8 cellular contexts compared by ENCODE assay signal in genomic region chr4:55358668-55359067, GRCh38. TPM values are rescaled to one million over a fixed set of nuclear protein-coding genes. Genes with fewer than 3 reads are reported as not detected.
DNase-seq lines count a peak whose midpoint lies in the region; ATAC-seq, FAIRE-seq and TF ChIP-seq lines count a peak whose summit lies in the region.

No MANE protein-coding gene starts in this region.

- H3K36me3 ChIP-seq in right lobe of liver (no peaks in the 10 kb centered on the region), HepG2 (replicated peaks in 1 of 2; ENCODE audit: control insufficient read depth in 1 of 2, insufficient read depth in 2 of 2, low read length in 2 of 2) (no peaks in the 10 kb centered on the region), left lung (no peaks in the 10 kb centered on the region)

- H3K27ac ChIP-seq in right lobe of liver (no peak overlapping the region), HepG2 (ENCODE audit: extremely low read length, insufficient read depth, low read length) (no peak overlapping the region), left lung (peak overlapping the region; percentile 64 to 73)

- POLR2A ChIA-PET in HepG2 (lab: Yijun Ruan, JAX): no interaction called here
- POLR2A ChIA-PET in activated B cell treated with CpG ODN at 0.5 μM for 24 hours (lab: Charles Lee): interaction anchor here (2.4 kb wide), 1 partner anchor 37 kb away, joined by 7 read pairs; the partner anchor contains the start of gene TMEM165
- POLR2A ChIA-PET in HEK293T (lab: Yijun Ruan, JAX): no interaction called here

- H3K4me3 ChIP-seq in right lobe of liver: no peak overlapping the region
- H3K4me3 ChIP-seq in HepG2 (replicated peaks in 1 of 3; ENCODE audit: insufficient read depth in 1 of 3, low read depth in 2 of 3, low read length in 3 of 3): no peak overlapping the region
- no peak overlapping the region for H3K4me3 ChIP-seq in left lung

- H3K9me3 ChIP-seq in right lobe of liver: no peaks in the 10 kb centered on the region
- no peaks in the 10 kb centered on the region for H3K9me3 ChIP-seq in HepG2 (ENCODE audit: low read length)
- no peaks in the 10 kb centered on the region for H3K9me3 ChIP-seq in left lung

- intact Hi-C loops in right lobe of liver (cut with DNase I): no loop called here
- intact Hi-C loops in HepG2 (cut with micrococcal nuclease; ENCODE audit: unreplicated experiment): loop anchor here (5.0 kb wide), 1 partner anchor 269 kb away; no protein-coding TSS in a partner anchor
- intact Hi-C loops in activated B cell treated with CpG ODN at 0.5 μM for 24 hours (cut with micrococcal nuclease): no loop called here
- intact Hi-C loops in left lung (cut with DNase I): no loop called here

- BruUV-seq in HepG2 (replicated peaks; lab: Mats Ljungman, UMichigan): no TSS peak

- H3K27ac Mint-ChIP-seq in activated B cell treated with CpG ODN at 0.5 μM for 24 hours: no peak overlapping the region

- H3K4me1 ChIP-seq in right lobe of liver (no peaks in the 10 kb centered on the region), HepG2 (ENCODE audit: insufficient read depth, low read length) (peaks cover 10% of the 10 kb centered on the region), left lung (peaks cover 12 to 27% of the 10 kb centered on the region in 2 donors)

- DNase-seq in right lobe of liver (no peak), HepG2 (ENCODE audit: low spot score) (no peak), activated B cell treated with CpG ODN at 0.5 μM for 24 hours (no peak), left lung (no peak), HEK293T (ENCODE audit: extremely low spot score) (no peak)
- DNase-seq in effector CD8-positive, alpha-beta T cell (lab: John Stamatoyannopoulos, UW): no peak
- DNase-seq in stimulated activated naive CD4-positive, alpha-beta T cell treated with Interleukin-2 at 50 U/mL for 16 hours (lab: John Stamatoyannopoulos, UW): no peak

- H3K9ac ChIP-seq in HepG2 (ENCODE audit: insufficient read depth, low read depth, low read length): no peak overlapping the region

- no peak overlapping the region for H3K4me2 ChIP-seq in HepG2 (ENCODE audit: low read depth, low read length)

- no peaks in the 10 kb centered on the region for H3K27me3 Mint-ChIP-seq in activated B cell treated with CpG ODN at 0.5 μM for 24 hours

- WGBS in right lobe of liver (ENCODE audit: insufficient coverage, low coverage, low lambda C conversion rate, missing lambda C conversion rate): 42% methylated on average over 2 of the region's 2 CpGs
- WGBS in HepG2 (ENCODE audit: low lambda C conversion rate): 95% methylated on average over 2 of the region's 2 CpGs

- no peak for TF ChIP-seq EP300 in HepG2 (IDR thresholded peaks at IDR 0.05; ENCODE audit: low read depth in 2 of 2, low read length in 2 of 2)
- no peak for TF ChIP-seq EP300 in HepG2 (CRISPR knock-in tag; IDR thresholded peaks at IDR 0.05; ENCODE audit: borderline replicate concordance)

- H3K79me2 ChIP-seq in HepG2 (ENCODE audit: insufficient read depth, low read length): no peaks in the 10 kb centered on the region

- H3K27me3 ChIP-seq in right lobe of liver (no peaks in the 10 kb centered on the region), HepG2 (ENCODE audit: control insufficient read depth in 1 of 2, insufficient read depth in 2 of 2, low read length in 2 of 2) (no peaks in the 10 kb centered on the region), left lung (no peaks in the 10 kb centered on the region)

- no peaks in the 10 kb centered on the region for H3K9me3 Mint-ChIP-seq in activated B cell treated with CpG ODN at 0.5 μM for 24 hours

- no peak for FAIRE-seq in HepG2 (lab: Jason Lieb, UNC)

- CTCF ChIA-PET in HepG2 (lab: Yijun Ruan, JAX; ENCODE audit: low intra/inter-chr PET ratio, low total read pairs): no interaction called here
- CTCF ChIA-PET in activated B cell treated with CpG ODN at 0.5 μM for 24 hours (lab: Charles Lee): no interaction called here
- CTCF ChIA-PET in HEK293T (lab: Yijun Ruan, JAX): no interaction called here

- peak in 3 of 4 donors; percentile 9 to 64 (median 23) for ATAC-seq in right lobe of liver
- no peak for ATAC-seq in HepG2
- peak; percentile 73 for ATAC-seq in HG03280 (IDR thresholded peaks at IDR 0.05; ENCODE audit: unreplicated experiment)
- peak; percentile 66 for ATAC-seq in activated B cell treated with CpG ODN at 0.5 μM for 24 hours (ENCODE audit: low read depth)
- peak; percentile 63 for ATAC-seq in left lung

- TF ChIP-seq CTCF in right lobe of liver (IDR thresholded peaks at IDR 0.05): no peak
- no peak for TF ChIP-seq CTCF in HepG2 (CRISPR knock-in tag; IDR thresholded peaks at IDR 0.05)
- TF ChIP-seq CTCF in activated B cell treated with CpG ODN at 0.5 μM for 24 hours (IDR thresholded peaks at IDR 0.05): no peak
- no peak for TF ChIP-seq CTCF in left lung (IDR thresholded peaks at IDR 0.05)

- no peak overlapping the region for H3K4me3 Mint-ChIP-seq in activated B cell treated with CpG ODN at 0.5 μM for 24 hours

- no peaks in the 10 kb centered on the region for H4K20me1 ChIP-seq in HepG2 (ENCODE audit: insufficient read depth, low read length)

- no peak for TF ChIP-seq RAD21 in HepG2 (CRISPR knock-in tag; IDR thresholded peaks at IDR 0.05)

- in situ Hi-C loops in HepG2 (cut with HindIII; ENCODE audit: extremely low pct_ligation_motif_present, low pct_unique_long_range_greater_than_20kb): no loop called here

- no peak overlapping the region for H2AFZ ChIP-seq in HepG2 (ENCODE audit: low read length)

- H3K4me1 Mint-ChIP-seq in activated B cell treated with CpG ODN at 0.5 μM for 24 hours: peaks cover 15% of the 10 kb centered on the region

- peaks cover 1% of the 10 kb centered on the region for H3K36me3 Mint-ChIP-seq in activated B cell treated with CpG ODN at 0.5 μM for 24 hours (ENCODE audit: low read depth)

- no peak for TF ChIP-seq POLR2A in right lobe of liver (IDR thresholded peaks at IDR 0.05)
- no peak for TF ChIP-seq POLR2A in HepG2 (IDR thresholded peaks at IDR 0.05; ENCODE audit: insufficient read depth in 1 of 2, low read depth in 2 of 2, low read length in 2 of 2)

TF ChIP-seq in HepG2, 621 proteins besides CTCF, POLR2A, EP300 and RAD21 (continues in another document):
- no peak for TF ChIP-seq MLLT10 (CRISPR knock-in tag; IDR thresholded peaks at IDR 0.05)
- no peak for TF ChIP-seq NCOA5 (CRISPR knock-in tag; IDR thresholded peaks at IDR 0.05)

TF ChIP-seq in HEK293T, 16 proteins besides CTCF, POLR2A, EP300 and RAD21 (continues in another document):
- TF ChIP-seq ARNT (IDR thresholded peaks at IDR 0.05): no peak
- no peak for TF ChIP-seq FOXA1 (IDR thresholded peaks at IDR 0.05)

RNA-seq across cellular contexts. Expression of gene SRD5A3, which starts 12.6 kb away (rescaled TPM):
- total RNA-seq in right lobe of liver: 10 to 100 TPM in 3 of 6 experiments, 1 to 10 TPM in 3; 7.7 to 13.9 (median 9.9) TPM
- total RNA-seq in HepG2 (2016; rRNA removed; fragmentation: Illumina TruSeq; extraction: Trizol): 12.8 and 18.4 TPM in 2 replicates
- 10.3 and 14.8 TPM in 2 replicates for total RNA-seq in HepG2 (2016; cell fraction: cytosol; rRNA removed; fragmentation: Illumina TruSeq; extraction: Trizol; ENCODE audit: low read depth)
- 12.5 and 16.5 TPM in 2 replicates for total RNA-seq in HepG2 (2016; cell fraction: insoluble cytoplasmic fraction; rRNA removed; fragmentation: Illumina TruSeq; extraction: Trizol)
- total RNA-seq in HepG2 (2016; cell fraction: membrane; rRNA removed; fragmentation: Illumina TruSeq; extraction: Trizol): 22.0 and 24.7 TPM in 2 replicates
- total RNA-seq in HepG2 (2016; cell fraction: nucleus; rRNA removed; fragmentation: Illumina TruSeq; extraction: Trizol): 12.7 and 14.2 TPM in 2 replicates
- 7.4 and 12.4 TPM in 2 replicates for polyA plus RNA-seq in HepG2 (2011; rRNA removed)
- polyA plus RNA-seq in HepG2 (2011; cell fraction: cytosol; rRNA removed): 5.5 and 8.9 TPM in 2 replicates
- 0.87 and 1.7 TPM in 2 replicates for polyA plus RNA-seq in HepG2 (2011; cell fraction: nucleus; rRNA removed)
- polyA plus RNA-seq in HepG2 (2012): 8.3 and 13.3 TPM in 2 replicates
- 30.1 and 32.4 TPM in 2 replicates for polyA plus RNA-seq in HepG2 (2016; cell fraction: cytosol; fragmentation: Illumina TruSeq; extraction: Trizol; ENCODE audit: low read depth)
- polyA plus RNA-seq in HepG2 (2016; cell fraction: insoluble cytoplasmic fraction; fragmentation: Illumina TruSeq; extraction: Trizol; ENCODE audit: low read depth): 17.4 and 17.6 TPM in 2 replicates
- 26.9 and 30.1 TPM in 2 replicates for polyA plus RNA-seq in HepG2 (2016; cell fraction: membrane; fragmentation: Illumina TruSeq; extraction: Trizol; ENCODE audit: low read depth)
- polyA plus RNA-seq in HepG2 (2016; cell fraction: nucleus; fragmentation: Illumina TruSeq; extraction: Trizol; ENCODE audit: insufficient read depth, low read depth): 26.6 and 27.3 TPM in 2 replicates
- 14.9 and 24.8 TPM in 2 replicates for polyA minus RNA-seq in HepG2 (2011; rRNA and poly(A)+ RNA removed; ENCODE audit: low replicate concordance)
- polyA minus RNA-seq in HepG2 (2011; cell fraction: cytosol; rRNA and poly(A)+ RNA removed): 4.6 and 5.1 TPM in 2 replicates
- polyA minus RNA-seq in HepG2 (2011; cell fraction: nucleus; rRNA and poly(A)+ RNA removed): 1.3 and 2.1 TPM in 2 replicates
- total RNA-seq in activated B cell treated with CpG ODN at 0.5 μM for 24 hours: 4.5 and 5.7 TPM in 2 replicates
- 10 to 100 TPM; 27.1 to 31.3 TPM for total RNA-seq in left lung

RNA-seq across cellular contexts. Expression of gene TMEM165, which starts 37.1 kb away (rescaled TPM):
- total RNA-seq in right lobe of liver (10 to 100 TPM; 13.3 to 53.0 (median 23.0) TPM), HepG2 (2016; rRNA removed; fragmentation: Illumina TruSeq; extraction: Trizol) (32.0 and 54.6 TPM in 2 replicates), activated B cell treated with CpG ODN at 0.5 μM for 24 hours (80.3 and 90.2 TPM in 2 replicates), left lung (100 to 1,000 TPM; 121 to 201 TPM)
- total RNA-seq in HepG2 (2016; cell fraction: cytosol; rRNA removed; fragmentation: Illumina TruSeq; extraction: Trizol; ENCODE audit: low read depth): 49.0 and 49.6 TPM in 2 replicates
- 31.3 and 54.4 TPM in 2 replicates for total RNA-seq in HepG2 (2016; cell fraction: insoluble cytoplasmic fraction; rRNA removed; fragmentation: Illumina TruSeq; extraction: Trizol)
- 41.0 and 41.4 TPM in 2 replicates for total RNA-seq in HepG2 (2016; cell fraction: membrane; rRNA removed; fragmentation: Illumina TruSeq; extraction: Trizol)
- total RNA-seq in HepG2 (2016; cell fraction: nucleus; rRNA removed; fragmentation: Illumina TruSeq; extraction: Trizol): 69.6 and 76.4 TPM in 2 replicates
- 82.0 and 103 TPM in 2 replicates for polyA plus RNA-seq in HepG2 (2011; rRNA removed)
- 36.3 and 40.4 TPM in 2 replicates for polyA plus RNA-seq in HepG2 (2011; cell fraction: cytosol; rRNA removed)
- polyA plus RNA-seq in HepG2 (2011; cell fraction: nucleus; rRNA removed): 57.5 and 61.2 TPM in 2 replicates
- 27.9 and 35.8 TPM in 2 replicates for polyA plus RNA-seq in HepG2 (2012)
- 17.4 and 21.2 TPM in 2 replicates for polyA plus RNA-seq in HepG2 (2016; cell fraction: cytosol; fragmentation: Illumina TruSeq; extraction: Trizol; ENCODE audit: low read depth)
- 36.0 and 38.8 TPM in 2 replicates for polyA plus RNA-seq in HepG2 (2016; cell fraction: insoluble cytoplasmic fraction; fragmentation: Illumina TruSeq; extraction: Trizol; ENCODE audit: low read depth)
- 27.2 and 31.4 TPM in 2 replicates for polyA plus RNA-seq in HepG2 (2016; cell fraction: membrane; fragmentation: Illumina TruSeq; extraction: Trizol; ENCODE audit: low read depth)
- polyA plus RNA-seq in HepG2 (2016; cell fraction: nucleus; fragmentation: Illumina TruSeq; extraction: Trizol; ENCODE audit: insufficient read depth, low read depth): 108 and 117 TPM in 2 replicates
- 170 and 281 TPM in 2 replicates for polyA minus RNA-seq in HepG2 (2011; rRNA and poly(A)+ RNA removed; ENCODE audit: low replicate concordance)
- 36.6 and 41.3 TPM in 2 replicates for polyA minus RNA-seq in HepG2 (2011; cell fraction: cytosol; rRNA and poly(A)+ RNA removed)
- 125 and 131 TPM in 2 replicates for polyA minus RNA-seq in HepG2 (2011; cell fraction: nucleus; rRNA and poly(A)+ RNA removed)

Comparison
In these comparisons a context has a peak if more than half of its experiments do, and no peak if none do; other contexts are left out.
1. H3K27ac ChIP-seq: peak in left lung (2 of 2); none in right lobe of liver (0 of 3) and HepG2 (single experiment).